Comparison of ENCODE assay signal across 24 cellular contexts in genomic region chr2:102005449-102005848, GRCh38. TPM values are rescaled to one million over a fixed set of nuclear protein-coding genes. Genes with fewer than 3 reads are reported as not detected.
"Had no signal": no experiment of that assay in that cellular context is flagged by ENCODE, and none has a peak within 500 bp of the region (broad histone marks: within the 10 kb centered on the region; RNA-seq: fewer than 3 reads in every experiment).

No MANE protein-coding gene starts in this region.

- DNase-seq: activated CD4-positive, alpha-beta T cell treated with anti-CD3 and anti-CD28 coated beads for 4 hours; activated CD4-positive, alpha-beta T cell treated with anti-CD3 and anti-CD28 coated beads, Interleukin-2, amount 50 U/mL, for 4 hours; activated effector memory CD4-positive, alpha-beta T cell treated with anti-CD3 and anti-CD28 coated beads, Interleukin-2, amount 50 U/mL, for 16 hours; activated naive CD4-positive, alpha-beta T cell treated with anti-CD3 and anti-CD28 coated beads, Interleukin-2, amount 10 ng/mL, durations not matched to agents 7 days and 5 days; activated naive CD8-positive, alpha-beta T cell treated with anti-CD3 and anti-CD28 coated beads, Interleukin-2, amount 10 ng/mL, durations not matched to agents 7 days and 5 days; activated T-cell treated with anti-CD3 and anti-CD28 coated beads, Interleukin-2, amount 50 U/mL, for 1 hour; cerebellar nuclear complex; effector memory CD8-positive, alpha-beta T cell; islet precursor cell; left ventricle myocardium superior; occipital lobe; right cardiac atrium; stimulated activated CD4-positive, alpha-beta T cell treated with anti-CD3 and anti-CD28 coated beads, Interleukin-2, amount 100 ng/mL, for 48 hours; stimulated activated naive CD4-positive, alpha-beta T cell treated with Interleukin-2 at 50 U/mL for 16 hours; transverse colon had no signal

- H3K9me3 ChIP-seq: ascending aorta, gastroesophageal sphincter, transverse colon had no signal

- H3K27me3 Mint-ChIP-seq: brain had no signal

- H3K36me3 ChIP-seq: ascending aorta, cardiac muscle cell, gastroesophageal sphincter, transverse colon had no signal

- H3K27me3 ChIP-seq: ascending aorta, cardiac muscle cell, gastroesophageal sphincter, hepatocyte, transverse colon had no signal

- H3K9me3 Mint-ChIP-seq: activated naive CD4-positive, alpha-beta T cell treated with anti-CD3 and anti-CD28 coated beads, Interleukin-2, amount 10 ng/mL, durations not matched to agents 7 days and 5 days; activated naive CD8-positive, alpha-beta T cell treated with anti-CD3 and anti-CD28 coated beads, Interleukin-2, amount 10 ng/mL, durations not matched to agents 7 days and 5 days; activated T-helper 1 cell treated with anti-CD3 and anti-CD28 coated beads, Interleukin-12 subunit alpha, Interleukin-12 subunit beta, Interleukin-2, Interleukin-4 antibody, amounts not matched to agents 30 ng/mL and 10 ng/mL and 1 ng/mL, durations not matched to agents 14 hours and 24 hours and 36 hours; brain; effector memory CD8-positive, alpha-beta T cell had no signal

- H3K4me3 ChIP-seq: ascending aorta, cardiac muscle cell, coronary artery, gastroesophageal sphincter, hepatocyte, transverse colon had no signal

- H3K27ac Mint-ChIP-seq: activated naive CD4-positive, alpha-beta T cell treated with anti-CD3 and anti-CD28 coated beads, Interleukin-2, amount 10 ng/mL, durations not matched to agents 7 days and 5 days; activated naive CD8-positive, alpha-beta T cell treated with anti-CD3 and anti-CD28 coated beads, Interleukin-2, amount 10 ng/mL, durations not matched to agents 7 days and 5 days; activated T-helper 1 cell treated with anti-CD3 and anti-CD28 coated beads, Interleukin-12 subunit alpha, Interleukin-12 subunit beta, Interleukin-2, Interleukin-4 antibody, amounts not matched to agents 30 ng/mL and 10 ng/mL and 1 ng/mL, durations not matched to agents 14 hours and 24 hours and 36 hours had no signal

- H3K4me1 Mint-ChIP-seq: brain had no signal

- H3K4me1 ChIP-seq: ascending aorta had no signal

- H3K36me3 Mint-ChIP-seq: activated naive CD4-positive, alpha-beta T cell treated with anti-CD3 and anti-CD28 coated beads, Interleukin-2, amount 10 ng/mL, durations not matched to agents 7 days and 5 days; activated naive CD8-positive, alpha-beta T cell treated with anti-CD3 and anti-CD28 coated beads, Interleukin-2, amount 10 ng/mL, durations not matched to agents 7 days and 5 days; brain had no signal

- H3K27ac ChIP-seq: ascending aorta, cardiac muscle cell, coronary artery, gastroesophageal sphincter, hepatocyte, transverse colon had no signal

- H3K4me3 Mint-ChIP-seq: activated naive CD4-positive, alpha-beta T cell treated with anti-CD3 and anti-CD28 coated beads, Interleukin-2, amount 10 ng/mL, durations not matched to agents 7 days and 5 days; activated naive CD8-positive, alpha-beta T cell treated with anti-CD3 and anti-CD28 coated beads, Interleukin-2, amount 10 ng/mL, durations not matched to agents 7 days and 5 days; activated T-helper 1 cell treated with anti-CD3 and anti-CD28 coated beads, Interleukin-12 subunit alpha, Interleukin-12 subunit beta, Interleukin-2, Interleukin-4 antibody, amounts not matched to agents 30 ng/mL and 10 ng/mL and 1 ng/mL, durations not matched to agents 14 hours and 24 hours and 36 hours; brain had no signal

RNA-seq across cellular contexts. Expression of gene IL1R2, which starts 13.7 kb away (rescaled TPM):
- total RNA-seq: cardiac muscle cell, fibroblast of villous mesenchyme, occipital lobe, temporal lobe had no signal
